ENCODE assay signal across 27 cellular contexts in genomic region chr2:219475278-219475677, GRCh38. TPM values are rescaled to one million over a fixed set of nuclear protein-coding genes. Genes with fewer than 3 reads are reported as not detected.
DNase-seq lines count a peak whose midpoint lies in the region; ATAC-seq and TF ChIP-seq lines count a peak whose summit lies in the region.
"Had no signal": no experiment of that assay in that cellular context is flagged by ENCODE, and none has a peak within 500 bp of the region (broad histone marks: within the 10 kb centered on the region; RNA-seq: fewer than 3 reads in every experiment).

No MANE protein-coding gene starts in this region.

- intact Hi-C loops in Right ventricle myocardium superior (cut with DNase I) (loop anchor here (5.0 kb wide), 1 partner anchor 57 kb away; no protein-coding TSS in a partner anchor), testis (cut with DNase I; ENCODE audit: low total_unique reads) (loop anchor here (10.0 kb wide), 1 partner anchor 50 kb away; no protein-coding TSS in a partner anchor)

- no peak overlapping the region for H3K4me2 ChIP-seq in neural progenitor cell
- H3K4me2 ChIP-seq: PC-9 had no signal

- TF ChIP-seq CTCF in AG04450 (IDR thresholded peaks at IDR 0.05; ENCODE audit: low read depth, low read length) (no peak), neural progenitor cell (IDR thresholded peaks at IDR 0.05) (no peak), testis (IDR thresholded peaks at IDR 0.05) (no peak)

- WGBS in testis, 2 donors, result 65 to 84% methylated on average over 6 of the region's 6 CpGs

- no peak for DNase-seq in AG04450 (ENCODE audit: low read depth, low spot score)
- peak; percentile 23 for DNase-seq in OCI-M1 (lab: John Stamatoyannopoulos, UW)
- no peak for DNase-seq in Right ventricle myocardium superior
- DNase-seq in neural progenitor cell (ENCODE audit: low spot score), result no peak
- no peak for DNase-seq in testis
- DNase-seq in AML-193 (lab: John Stamatoyannopoulos, UW), result no peak
- DNase-seq in NCI-H187 treated with DMSO at 0.1 percent for 48 hours (lab: John Stamatoyannopoulos, UW), result no peak
- DNase-seq in caudate nucleus (lab: John Stamatoyannopoulos, UW), result no peak
- DNase-seq: activated CD4-positive, alpha-beta T cell treated with anti-CD3 and anti-CD28 coated beads, Interleukin-2, amount 50 U/mL, for 1 hour; activated T-cell treated with anti-CD3 and anti-CD28 coated beads, Interleukin-2, amount 50 U/mL, for 48 hours; body of pancreas; effector CD4-positive, alpha-beta T cell; GDM1; H9; NCI-H1092 treated with DMSO at 0.1 percent for 48 hours; NCI-H2029 treated with DMSO at 0.1 percent for 48 hours; PC-9; SHP77; stimulated activated CD4-positive, alpha-beta T cell treated with anti-CD3 and anti-CD28 coated beads, Interleukin-15, amount 100 ng/mL, for 24 hours; stimulated activated naive CD4-positive, alpha-beta T cell had no signal

- no peak overlapping the region for H3K9ac ChIP-seq in neural progenitor cell
- H3K9ac ChIP-seq: parathyroid adenoma had no signal

- peak overlapping the region; percentile 42 for H3K4me3 Mint-ChIP-seq in neural progenitor cell

- no peak overlapping the region for H2AFZ ChIP-seq in neural progenitor cell (replicated peaks)
- H2AFZ ChIP-seq: parathyroid adenoma, PC-9 had no signal

- no peak for TF ChIP-seq POLR2A in testis (IDR thresholded peaks at IDR 0.05)

- H3K36me3 ChIP-seq in neural progenitor cell (no peaks in the 10 kb centered on the region), testis (ENCODE audit: low read depth, missing control alignments) (no peaks in the 10 kb centered on the region)
- H3K36me3 ChIP-seq: tibial nerve had no signal

- CTCF ChIA-PET in AG04450 (lab: Charles Lee), result interaction anchor here (0.6 to 5.5 kb wide), 19 partner anchors 12 to 214 kb away, joined by 3 to 69 read pairs (median 13); partner anchors contain the start of gene GMPPA

- H3K27ac Mint-ChIP-seq in neural progenitor cell, result no peak overlapping the region
- H3K27ac Mint-ChIP-seq: H9 had no signal

- peak; percentile 8 for ATAC-seq in Right ventricle myocardium superior (ENCODE audit: poor library complexity)
- ATAC-seq: body of pancreas had no signal

- H3K4me1 ChIP-seq in neural progenitor cell (peaks cover 5% of the 10 kb centered on the region), testis (peaks cover 11% of the 10 kb centered on the region)
- H3K4me1 ChIP-seq: body of pancreas, parathyroid adenoma had no signal

- H3K27ac ChIP-seq in AG04450 (ENCODE audit: low read depth, low read length) (peak overlapping the region; percentile 73), neural progenitor cell (no peak overlapping the region), testis (no peak overlapping the region), caudate nucleus (ENCODE audit: low read depth, low read length) (no peak overlapping the region)
- H3K27ac ChIP-seq: body of pancreas, parathyroid adenoma, PC-9, tibial nerve had no signal

- peaks cover 2% of the 10 kb centered on the region for H3K9me3 Mint-ChIP-seq in neural progenitor cell
- H3K9me3 Mint-ChIP-seq: H9 had no signal

- no peaks in the 10 kb centered on the region for H3F3A ChIP-seq in neural progenitor cell (ENCODE audit: low read depth)

- H3K4me1 Mint-ChIP-seq in neural progenitor cell, result peaks cover 28% of the 10 kb centered on the region

- no peaks in the 10 kb centered on the region for H3K27me3 ChIP-seq in AG04450 (ENCODE audit: control insufficient read depth, insufficient read depth, low read length)
- H3K27me3 ChIP-seq in neural progenitor cell, result peaks cover 8% of the 10 kb centered on the region
- no peaks in the 10 kb centered on the region for H3K27me3 ChIP-seq in testis
- H3K27me3 ChIP-seq: body of pancreas, tibial nerve had no signal

- no peaks in the 10 kb centered on the region for H4K20me1 ChIP-seq in neural progenitor cell (ENCODE audit: low read depth)

- POLR2A ChIA-PET in AG04450 (lab: Yijun Ruan, JAX), result no interaction called here

- no peaks in the 10 kb centered on the region; the same call in 1 of the 2 replicates for H3K9me3 ChIP-seq in AG04450 (ENCODE audit: control insufficient read depth, insufficient read depth, low read length)
- H3K9me3 ChIP-seq in neural progenitor cell (ENCODE audit: low read depth), result no peaks in the 10 kb centered on the region
- no peaks in the 10 kb centered on the region for H3K9me3 ChIP-seq in testis
- H3K9me3 ChIP-seq: body of pancreas, tibial nerve had no signal

- no peak overlapping the region for H3K4me3 ChIP-seq in AG04450 (ENCODE audit: low read depth, low read length)
- H3K4me3 ChIP-seq in neural progenitor cell, result no peak overlapping the region
- H3K4me3 ChIP-seq in testis, result no peak overlapping the region
- H3K4me3 ChIP-seq: body of pancreas, PC-9, tibial nerve had no signal

- H3K79me2 ChIP-seq in neural progenitor cell (ENCODE audit: low read depth), result no peaks in the 10 kb centered on the region
- H3K79me2 ChIP-seq: parathyroid adenoma had no signal

- peaks cover 6% of the 10 kb centered on the region for H3K27me3 Mint-ChIP-seq in neural progenitor cell (ENCODE audit: insufficient read depth, low read depth)

- no peaks in the 10 kb centered on the region for H3K36me3 Mint-ChIP-seq in neural progenitor cell

RNA-seq across cellular contexts. Expression of gene GMPPA, which starts 23.4 kb away (rescaled TPM):
- 90.1 and 97.7 TPM in 2 replicates for polyA plus RNA-seq in AG04450 (2011; rRNA removed)
- polyA minus RNA-seq in AG04450 (2011; rRNA and poly(A)+ RNA removed), result 90.6 and 98.6 TPM in 2 replicates
- total RNA-seq in Right ventricle myocardium superior, result 22.3 TPM
- 23.8 and 49.3 TPM in 2 replicates for total RNA-seq in neural progenitor cell (ENCODE audit: low replicate concordance)
- total RNA-seq in testis, result 10 to 100 TPM; 24.6 to 28.3 TPM
- polyA plus RNA-seq in testis (ENCODE audit: insufficient read depth, low read depth, low replicate concordance), result 19.6 TPM

RNA-seq across cellular contexts. Expression of gene ASIC4, which starts 39.0 kb away (rescaled TPM):
- polyA plus RNA-seq in AG04450 (2011; rRNA removed), result not detected in 2 replicates
- not detected in 2 replicates for polyA minus RNA-seq in AG04450 (2011; rRNA and poly(A)+ RNA removed)
- not detected for total RNA-seq in Right ventricle myocardium superior
- total RNA-seq in neural progenitor cell (ENCODE audit: low replicate concordance), result 0.26 and 2.4 TPM in 2 replicates
- 1 to 10 TPM; 2.0 to 4.6 TPM for total RNA-seq in testis
- 1.5 TPM for polyA plus RNA-seq in testis (ENCODE audit: insufficient read depth, low read depth, low replicate concordance)
- total RNA-seq: body of pancreas, HT1080, kidney epithelial cell, lung microvascular endothelial cell had no signal

RNA-seq across cellular contexts. Expression of gene SPEG, which starts 40.6 kb away (rescaled TPM):
- polyA plus RNA-seq in AG04450 (2011; rRNA removed), result 28.0 and 32.8 TPM in 2 replicates
- polyA minus RNA-seq in AG04450 (2011; rRNA and poly(A)+ RNA removed), result 24.5 and 38.3 TPM in 2 replicates
- 103 TPM for total RNA-seq in Right ventricle myocardium superior
- 5.6 and 18.4 TPM in 2 replicates for total RNA-seq in neural progenitor cell (ENCODE audit: low replicate concordance)
- 10 to 100 TPM; 23.0 to 24.3 TPM for total RNA-seq in testis
- polyA plus RNA-seq in testis (ENCODE audit: insufficient read depth, low read depth, low replicate concordance), result 16.0 TPM

RNA-seq across cellular contexts. Expression of gene DES, which starts 57.1 kb away (rescaled TPM):
- polyA plus RNA-seq in AG04450 (2011; rRNA removed) (19.8 and 24.9 TPM in 2 replicates), testis (ENCODE audit: insufficient read depth, low read depth, low replicate concordance) (199 TPM)
- polyA minus RNA-seq in AG04450 (2011; rRNA and poly(A)+ RNA removed), result 40.7 and 49.5 TPM in 2 replicates
- total RNA-seq in Right ventricle myocardium superior (12,920 TPM), neural progenitor cell (ENCODE audit: low replicate concordance) (0.31 TPM in 1 of 2 replicates, not detected in the other), testis (10 to 100 TPM; 17.6 to 33.3 TPM)
- total RNA-seq: HT1080, M059J, PC-9 had no signal
- polyA plus RNA-seq: neural cell had no signal
